8 cellular contexts compared by ENCODE assay signal in genomic region chr2:159030674-159031380, GRCh38.
DNase-seq lines count a peak whose midpoint lies in the region; ATAC-seq and TF ChIP-seq lines count a peak whose summit lies in the region.

No MANE protein-coding gene starts in this region.

- H2AFZ ChIP-seq in GM23338: no peak overlapping the region

- no peaks in the 10 kb centered on the region for H3K79me2 ChIP-seq in GM23338 (replicated peaks; ENCODE audit: insufficient read depth)

- H3K27me3 ChIP-seq in GM23338 (ENCODE audit: insufficient read depth) (no peaks in the 10 kb centered on the region), sigmoid colon (no peaks in the 10 kb centered on the region)

- H3K4me3 ChIP-seq in GM23338: no peak overlapping the region
- H3K4me3 ChIP-seq in sigmoid colon: no peak overlapping the region

- 0 out of 2 replicates have a peak overlapping the region, but pooled peaks have one; percentile 17 for H3K27ac ChIP-seq in GM23338 (ENCODE audit: low read depth)
- peak overlapping the region; percentile 34 to 69 (median 54) for H3K27ac ChIP-seq in sigmoid colon

- H4K20me1 ChIP-seq in GM23338 (replicated peaks; ENCODE audit: insufficient read depth): no peaks in the 10 kb centered on the region

- intact Hi-C loops in left cardiac atrium (cut with DNase I): loop anchor here in 1 of 2 donors (5.0 kb wide), 2 partner anchors 59 to 86 kb away; no protein-coding TSS in a partner anchor
- intact Hi-C loops in sigmoid colon (cut with DNase I): no loop called here

- H3K27me3 Mint-ChIP-seq in GM23338 (ENCODE audit: insufficient read depth, low read depth, poor library complexity): peaks cover 2% of the 10 kb centered on the region

- peak overlapping the region; percentile 91 for H3K27ac Mint-ChIP-seq in GM23338

- no peaks in the 10 kb centered on the region for H3K9me3 ChIP-seq in sigmoid colon

- DNase-seq in GM23338 (ENCODE audit: low spot score) (peak; percentile 56), amniotic stem cell (lab: John Stamatoyannopoulos, UW) (peak; percentile 39), left cardiac atrium (peak; percentile 74), sigmoid colon (peak; percentile 68), COLO668 (lab: John Stamatoyannopoulos, UW; ENCODE audit: unreplicated experiment) (no peak), ureter (ENCODE audit: low spot score) (no peak)

- no peaks in the 10 kb centered on the region for H3F3A ChIP-seq in GM23338 (replicated peaks; ENCODE audit: low read depth)

- WGBS in sigmoid colon, 2 donors: 59 to 68% methylated on average over 2 of the region's 2 CpGs

- peaks cover 39% of the 10 kb centered on the region for H3K4me1 Mint-ChIP-seq in GM23338

- H3K4me3 Mint-ChIP-seq in GM23338: no peak overlapping the region

- H3K4me1 ChIP-seq in GM23338 (ENCODE audit: insufficient read depth) (peaks cover 17% of the 10 kb centered on the region), sigmoid colon (peaks cover 0 to 47% (median 39%) of the 10 kb centered on the region in 4 donors)

- ATAC-seq in GM23338 (peak; percentile 69), left cardiac atrium (peak; percentile 90 to 91), GM21526 (IDR thresholded peaks at IDR 0.05; ENCODE audit: low FRiP score, unreplicated experiment) (no peak), GM19035 (IDR thresholded peaks at IDR 0.05; ENCODE audit: unreplicated experiment) (no peak)

- no peak for TF ChIP-seq POLR2A in sigmoid colon (IDR thresholded peaks at IDR 0.05)

- H3K36me3 ChIP-seq in GM23338 (ENCODE audit: insufficient read depth) (no peaks in the 10 kb centered on the region), sigmoid colon (no peaks in the 10 kb centered on the region)

- no peak overlapping the region for H3K4me2 ChIP-seq in GM23338

- TF ChIP-seq EP300 in sigmoid colon (IDR thresholded peaks at IDR 0.05): no peak

- no peak for TF ChIP-seq CTCF in GM23338 (conservative IDR thresholded peaks at IDR 0.05; ENCODE audit: low read depth in 2 of 2)
- no peak for TF ChIP-seq CTCF in sigmoid colon (IDR thresholded peaks at IDR 0.05)

- no peaks in the 10 kb centered on the region for H3K9me3 Mint-ChIP-seq in GM23338

- H3K36me3 Mint-ChIP-seq in GM23338 (ENCODE audit: low read depth): no peaks in the 10 kb centered on the region

- peaks cover 4% of the 10 kb centered on the region; the same call in 1 of the 2 replicates for H3K9me2 ChIP-seq in GM23338 (ENCODE audit: insufficient read depth)

TF ChIP-seq in GM23338, 12 proteins besides CTCF, POLR2A, EP300 and RAD21 (continues in another document):
- TF ChIP-seq NANOG (IDR thresholded peaks at IDR 0.05; ENCODE audit: borderline replicate concordance): no peak
- no peak for TF ChIP-seq ZNF462 (CRISPR knock-in tag; IDR thresholded peaks at IDR 0.05)
- TF ChIP-seq JUNB (IDR thresholded peaks at IDR 0.05; ENCODE audit: unreplicated experiment): no peak
- TF ChIP-seq EZH2 (IDR thresholded peaks at IDR 0.05; ENCODE audit: low read depth, unreplicated experiment): no peak
- TF ChIP-seq ZNF114 (CRISPR knock-in tag; IDR thresholded peaks at IDR 0.05): no peak
- TF ChIP-seq STAT1 (IDR thresholded peaks at IDR 0.05; ENCODE audit: unreplicated experiment): no peak
- no peak for TF ChIP-seq ETS1 (IDR thresholded peaks at IDR 0.05)
- TF ChIP-seq CREB1 (CRISPR knock-in tag; IDR thresholded peaks at IDR 0.05; ENCODE audit: low read depth): no peak
- TF ChIP-seq ZNF331 (CRISPR knock-in tag; IDR thresholded peaks at IDR 0.05; ENCODE audit: low read depth): no peak
- no peak for TF ChIP-seq REST (IDR thresholded peaks at IDR 0.05; ENCODE audit: unreplicated experiment)
- TF ChIP-seq POLR2AphosphoS5 (IDR thresholded peaks at IDR 0.05; ENCODE audit: low read depth): no peak

Comparison
In these comparisons a context has a peak if more than half of its experiments do, and no peak if none do; other contexts are left out.
1. ATAC-seq: peak in GM23338 (single experiment) and left cardiac atrium (2 of 2); none in GM21526 (single experiment) and GM19035 (single experiment).
2. DNase-seq: peak in GM23338 (single experiment), amniotic stem cell (single experiment), left cardiac atrium (single experiment) and sigmoid colon (single experiment); none in COLO668 (single experiment) and ureter (single experiment).